8 cellular contexts compared by ENCODE assay signal in genomic region chr1:34792868-34793727, GRCh38.
DNase-seq lines count a peak whose midpoint lies in the region; ATAC-seq lines count a peak whose summit lies in the region.

Gene GJA4, plus strand, starts transcription at chr1:34792999. Its CDS starts 1,215 bp downstream, at chr1:34794214.

- peak; percentile 21 for DNase-seq in NCI-H1105 treated with DMSO at 0.1 percent for 48 hours (lab: John Stamatoyannopoulos, UW)
- peak; percentile 18 for DNase-seq in left kidney (ENCODE audit: low read depth, low spot score)
- DNase-seq in activated CD4-positive, alpha-beta T cell treated with anti-CD3 and anti-CD28 coated beads for 48 hours: no peak

- H3K4me3 ChIP-seq in skin epidermis: peak within 1 kb of the TSS; percentile 6 to 38 (median 25)

- H3K27ac ChIP-seq in cingulate gyrus (ENCODE audit: low read depth, low read length): peak within 1 kb of the TSS; percentile 77
- peak within 1 kb of the TSS in 9 of 21 experiments; percentile 0 to 65 (median 41) for H3K27ac ChIP-seq in skin epidermis

- no peak for ATAC-seq in GM18502 (IDR thresholded peaks at IDR 0.05; ENCODE audit: poor library complexity, unreplicated experiment)
- ATAC-seq in GM18870 (IDR thresholded peaks at IDR 0.05; ENCODE audit: unreplicated experiment): no peak
- ATAC-seq in HG03045 (IDR thresholded peaks at IDR 0.05; ENCODE audit: unreplicated experiment): no peak
